ENCODE assay signal across 8 cellular contexts in genomic region chr21:35026617-35027557, GRCh38. TPM values are rescaled to one million over a fixed set of nuclear protein-coding genes. Genes with fewer than 3 reads are reported as not detected.
DNase-seq lines count a peak whose midpoint lies in the region; ATAC-seq and TF ChIP-seq lines count a peak whose summit lies in the region.

No MANE protein-coding gene starts in this region.

- H3K4me2 ChIP-seq in BLaER1 treated with 17β-estradiol and CSF1 and Interleukin-3, amounts not matched to agents 10 nM and 100 nM = peak overlapping the region; percentile 87 to 96 (median 90)

- H3K4me1 Mint-ChIP-seq in activated CD4-positive, alpha-beta memory T cell treated with anti-CD3 and anti-CD28 coated beads, Interleukin-2, amount 10 ng/mL, durations not matched to agents 7 days and 5 days = peaks cover 82% of the 10 kb centered on the region
- H3K4me1 Mint-ChIP-seq in naive B cell = peaks cover 55 to 75% (median 71%) of the 10 kb centered on the region in 3 donors

- ATAC-seq in GM21381 (IDR thresholded peaks at IDR 0.05; ENCODE audit: unreplicated experiment) = peak; percentile 90
- ATAC-seq in naive B cell (ENCODE audit: low read depth in 2 of 2) = peak; percentile 92 to 95
- peak; percentile 82 for ATAC-seq in stimulated activated naive CD8-positive, alpha-beta T cell treated with anti-CD3 and anti-CD28 coated beads, Interleukin-15, Interleukin-2, amounts not matched to agents 100 U/mL and 50 U/mL, for 24 hours

- CTCF ChIA-PET in activated CD4-positive, alpha-beta memory T cell treated with anti-CD3 and anti-CD28 coated beads, Interleukin-2, amount 10 ng/mL, durations not matched to agents 7 days and 5 days (lab: Charles Lee) = interaction anchor here (0.5 to 3.2 kb wide), 15 partner anchors 11 to 1235 kb away, joined by 3 to 31 read pairs (median 4); partner anchors contain the start of gene RUNX1

- peak overlapping the region; percentile 69 for H3K4me3 Mint-ChIP-seq in activated CD4-positive, alpha-beta memory T cell treated with anti-CD3 and anti-CD28 coated beads, Interleukin-2, amount 10 ng/mL, durations not matched to agents 7 days and 5 days
- H3K4me3 Mint-ChIP-seq in naive B cell = peak overlapping the region; percentile 79 to 93 (median 90)

- no peaks in the 10 kb centered on the region for H3K27me3 ChIP-seq in BLaER1 treated with 17β-estradiol and CSF1 and Interleukin-3, amounts not matched to agents 10 nM and 100 nM

- no peaks in the 10 kb centered on the region for H3K27me3 Mint-ChIP-seq in activated CD4-positive, alpha-beta memory T cell treated with anti-CD3 and anti-CD28 coated beads, Interleukin-2, amount 10 ng/mL, durations not matched to agents 7 days and 5 days
- H3K27me3 Mint-ChIP-seq in naive B cell = no peaks in the 10 kb centered on the region

- H3K27ac ChIP-seq in BLaER1 treated with 17β-estradiol and CSF1 and Interleukin-3, amounts not matched to agents 10 nM and 100 nM = peak overlapping the region; percentile 23 to 97 (median 95); a peak in 21 of 22 replicates

- peaks cover 0 to 7% (median 0%) of the 10 kb centered on the region in 11 experiments; a peak in 5 of 22 replicates for H4K20me1 ChIP-seq in BLaER1 treated with 17β-estradiol and CSF1 and Interleukin-3, amounts not matched to agents 10 nM and 100 nM

- POLR2A ChIA-PET in activated CD4-positive, alpha-beta memory T cell treated with anti-CD3 and anti-CD28 coated beads, Interleukin-2, amount 10 ng/mL, durations not matched to agents 7 days and 5 days (lab: Charles Lee) = interaction anchor here (0.8 to 10.1 kb wide), 21 partner anchors 11 to 219 kb away, joined by 3 to 428 read pairs (median 8); partner anchors contain the start of gene RUNX1

- peak; percentile 98 for DNase-seq in Kasumi-1 (lab: John Stamatoyannopoulos, UW)
- peak; percentile 91 for DNase-seq in activated CD4-positive, alpha-beta memory T cell treated with anti-CD3 and anti-CD28 coated beads, Interleukin-2, amount 10 ng/mL, durations not matched to agents 7 days and 5 days
- peak; percentile 15 for DNase-seq in epithelial cell of esophagus (ENCODE audit: low read depth)
- DNase-seq in naive B cell = peak; percentile 87
- peak; percentile 81 for DNase-seq in stimulated activated naive CD8-positive, alpha-beta T cell treated with anti-CD3 and anti-CD28 coated beads, Interleukin-15, Interleukin-2, amounts not matched to agents 100 U/mL and 50 U/mL, for 24 hours
- DNase-seq in HuH-7 (ENCODE audit: low spot score) = no peak

- peaks cover 46% of the 10 kb centered on the region for H3K36me3 Mint-ChIP-seq in activated CD4-positive, alpha-beta memory T cell treated with anti-CD3 and anti-CD28 coated beads, Interleukin-2, amount 10 ng/mL, durations not matched to agents 7 days and 5 days (ENCODE audit: low read depth)
- peaks cover 0 to 5% of the 10 kb centered on the region in 2 donors for H3K36me3 Mint-ChIP-seq in naive B cell

- TF ChIP-seq CTCF in epithelial cell of esophagus (IDR thresholded peaks at IDR 0.05; ENCODE audit: insufficient read depth, low read depth, low read length, missing control alignments) = no peak

- H3K9me3 ChIP-seq in BLaER1 treated with 17β-estradiol and CSF1 and Interleukin-3, amounts not matched to agents 10 nM and 100 nM (replicated peaks in 1 of 11) = peaks cover 0 to 12% (median 0%) of the 10 kb centered on the region in 11 experiments; a peak in 6 of 22 replicates

- H3K4me3 ChIP-seq in BLaER1 treated with 17β-estradiol and CSF1 and Interleukin-3, amounts not matched to agents 10 nM and 100 nM = peak overlapping the region; percentile 35 to 62 (median 48); a peak in 18 of 20 replicates
- H3K4me3 ChIP-seq in epithelial cell of esophagus (ENCODE audit: low read length) = no peak overlapping the region

- H3K9ac ChIP-seq in BLaER1 treated with 17β-estradiol and CSF1 and Interleukin-3, amounts not matched to agents 10 nM and 100 nM = peak overlapping the region; percentile 62 to 88 (median 83); a peak in 21 of 22 replicates

- peaks cover 37 to 95% (median 88%) of the 10 kb centered on the region in 10 experiments for H3K4me1 ChIP-seq in BLaER1 treated with 17β-estradiol and CSF1 and Interleukin-3, amounts not matched to agents 10 nM and 100 nM

- H3K27ac Mint-ChIP-seq in activated CD4-positive, alpha-beta memory T cell treated with anti-CD3 and anti-CD28 coated beads, Interleukin-2, amount 10 ng/mL, durations not matched to agents 7 days and 5 days = peak overlapping the region; percentile 98
- H3K27ac Mint-ChIP-seq in naive B cell = peak overlapping the region; percentile 93 to 99 (median 96)

- H3K36me3 ChIP-seq in BLaER1 treated with 17β-estradiol and CSF1 and Interleukin-3, amounts not matched to agents 10 nM and 100 nM = peaks cover 0 to 79% (median 55%) of the 10 kb centered on the region in 11 experiments; a peak in 18 of 22 replicates

- H3K9me3 Mint-ChIP-seq in activated CD4-positive, alpha-beta memory T cell treated with anti-CD3 and anti-CD28 coated beads, Interleukin-2, amount 10 ng/mL, durations not matched to agents 7 days and 5 days = peaks cover 4% of the 10 kb centered on the region
- H3K9me3 Mint-ChIP-seq in naive B cell = no peaks in the 10 kb centered on the region

RNA-seq across cellular contexts. Expression of gene RUNX1, which starts 22.2 kb away (rescaled TPM):
- 10 to 100 TPM; 53.0 to 56.3 TPM for total RNA-seq in activated CD4-positive, alpha-beta memory T cell treated with anti-CD3 and anti-CD28 coated beads, Interleukin-2, amount 10 ng/mL, durations not matched to agents 7 days and 5 days
- polyA plus RNA-seq in naive B cell (ENCODE audit: low read depth in 6 of 6) = 10 to 100 TPM in 5 of 6 donors, 1 to 10 TPM in 1; 8.8 to 20.7 (median 14.6) TPM
